Comparison of ENCODE assay signal across 16 cellular contexts in genomic region chr14:101814869-101815268, GRCh38. TPM values are rescaled to one million over a fixed set of nuclear protein-coding genes. Genes with fewer than 3 reads are reported as not detected.
DNase-seq lines count a peak whose midpoint lies in the region; ATAC-seq, FAIRE-seq and TF ChIP-seq lines count a peak whose summit lies in the region.
"Had no signal": no experiment of that assay in that cellular context is flagged by ENCODE, and none has a peak within 500 bp of the region (broad histone marks: within the 10 kb centered on the region; RNA-seq: fewer than 3 reads in every experiment).

No MANE protein-coding gene starts in this region.

- H3K79me2 ChIP-seq in KMS-11 (ENCODE audit: insufficient read depth, low read depth) (peaks cover 95% of the 10 kb centered on the region), K562 (ENCODE audit: control insufficient read depth, insufficient read depth, low read length) (peaks cover 98% of the 10 kb centered on the region)

- H3K27ac ChIP-seq in BLaER1 (peak overlapping the region; percentile 96), KMS-11 (0 out of 2 replicates have a peak overlapping the region, but pooled peaks have one; percentile 5), K562 (ENCODE audit: extremely low read depth, low read depth, low read length) (peak overlapping the region; percentile 48; the same call in 1 of the 3 replicates), uterus (peak overlapping the region in 1 of 2 donors; percentile 100)

- H3K4me1 Mint-ChIP-seq in natural killer cell: peaks cover 90% of the 10 kb centered on the region in 2 donors

- POLR2A ChIA-PET in K562 (lab: Yijun Ruan, JAX): interaction anchor here (0.8 to 3.7 kb wide), 3 partner anchors 11 to 105 kb away, joined by 3 to 11 read pairs (median 4); no protein-coding TSS in a partner anchor

- no peak for FAIRE-seq in K562 (lab: Jason Lieb, UNC)
- FAIRE-seq: HTR-8/SVneo had no signal

- CTCF ChIA-PET in K562 (lab: Yijun Ruan, JAX; ENCODE audit: low intra/inter-chr PET ratio): no interaction called here

- H3K27me3 ChIP-seq in BLaER1 (no peaks in the 10 kb centered on the region), KMS-11 (ENCODE audit: insufficient read depth, low read depth) (no peaks in the 10 kb centered on the region), K562 (ENCODE audit: control insufficient read depth in 2 of 2, insufficient read depth in 2 of 2, low read length in 2 of 2) (no peaks in the 10 kb centered on the region), uterus (no peaks in the 10 kb centered on the region)
- H3K27me3 ChIP-seq: thyroid gland had no signal

- H3K9me1 ChIP-seq in K562 (ENCODE audit: control insufficient read depth, insufficient read depth, low read length): peaks cover 11% of the 10 kb centered on the region

- no peaks in the 10 kb centered on the region for H3K9me3 Mint-ChIP-seq in natural killer cell

- H3K36me3 Mint-ChIP-seq in natural killer cell: peaks cover 6% of the 10 kb centered on the region

- no peak for TF ChIP-seq EP300 in K562 (IDR thresholded peaks at IDR 0.05; ENCODE audit: low read length)

- peak overlapping the region; percentile 97 to 99 for H3K27ac Mint-ChIP-seq in natural killer cell

- peaks cover 86% of the 10 kb centered on the region for H3K4me1 ChIP-seq in BLaER1
- peaks cover 56% of the 10 kb centered on the region for H3K4me1 ChIP-seq in KMS-11 (ENCODE audit: low read depth, poor library complexity, severe bottlenecking)
- H3K4me1 ChIP-seq in K562 (replicated peaks in 1 of 2; ENCODE audit: control insufficient read depth in 2 of 2, insufficient read depth in 2 of 2, low read length in 2 of 2): peaks cover 6 to 52% of the 10 kb centered on the region in 2 experiments
- peaks cover 0 to 13% of the 10 kb centered on the region in 2 donors for H3K4me1 ChIP-seq in uterus

- H3K4me3 Mint-ChIP-seq in natural killer cell: peak overlapping the region; percentile 72

- in situ Hi-C loops in K562 (cut with MboI): no loop called here

- intact Hi-C loops in K562 (cut with micrococcal nuclease) (no loop called here), natural killer cell (cut with micrococcal nuclease) (no loop called here), uterus (cut with DNase I; ENCODE audit: low total_unique reads) (no loop called here)

- H3K36me3 ChIP-seq in BLaER1 (peaks cover 75% of the 10 kb centered on the region), KMS-11 (ENCODE audit: insufficient read depth) (no peaks in the 10 kb centered on the region), K562 (ENCODE audit: control insufficient read depth, insufficient read depth, low read length) (peaks cover 72% of the 10 kb centered on the region), uterus (no peaks in the 10 kb centered on the region)
- H3K36me3 ChIP-seq: prostate gland, thyroid gland had no signal

- H4K20me1 ChIP-seq in BLaER1: peaks cover 72% of the 10 kb centered on the region
- H4K20me1 ChIP-seq in KMS-11 (ENCODE audit: insufficient read depth): 0 out of 2 replicates have a peak, but pooled peaks cover 4% of the 10 kb centered on the region
- H4K20me1 ChIP-seq in K562 (replicated peaks; ENCODE audit: control insufficient read depth, insufficient read depth, low read length): peaks cover 8% of the 10 kb centered on the region; the same call in 1 of the 2 replicates

- no peak overlapping the region for H2AFZ ChIP-seq in KMS-11 (ENCODE audit: low read depth)
- H2AFZ ChIP-seq in K562 (ENCODE audit: low read depth, low read length): no peak overlapping the region

- 63% methylated on average over 5 of the region's 5 CpGs for WGBS in K562 (ENCODE audit: insufficient coverage, low coverage, missing lambda C conversion rate)

- H3K4me2 ChIP-seq in BLaER1: peak overlapping the region; percentile 99
- H3K4me2 ChIP-seq in KMS-11: no peak overlapping the region
- peak overlapping the region; percentile 22; the same call in 1 of the 2 replicates for H3K4me2 ChIP-seq in K562 (ENCODE audit: insufficient read depth, low read length)

- TF ChIP-seq POLR2A in K562 (conservative IDR thresholded peaks at IDR 0.05) (no peak), uterus (IDR thresholded peaks at IDR 0.05) (no peak)

- DNase-seq in K562 (ENCODE audit: extremely low read depth in 1 of 4, low spot score in 3 of 4): no peak
- DNase-seq in natural killer cell: no peak
- no peak for DNase-seq in amniotic stem cell (lab: John Stamatoyannopoulos, UW)
- no peak for DNase-seq in uterus
- DNase-seq in GM19238 (ENCODE audit: insufficient read length, low spot score): no peak
- DNase-seq: C1 segment of cervical spinal cord, cortex of kidney, glutamatergic neuron, lower lobe of right lung, NCI-H146, thyroid gland had no signal

- BruUV-seq in K562 (replicated peaks; lab: Mats Ljungman, UMichigan): no TSS peak

- H3K4me3 ChIP-seq in BLaER1 (peak overlapping the region; percentile 33), KMS-11 (IDR thresholded peaks at IDR 0.05; ENCODE audit: insufficient read depth, low read depth, low read length) (no peak overlapping the region), K562 (no peak overlapping the region), uterus (no peak overlapping the region)
- H3K4me3 ChIP-seq: lower lobe of right lung, prostate gland, thyroid gland had no signal

- H3K9me3 ChIP-seq in BLaER1 (no peaks in the 10 kb centered on the region), K562 (replicated peaks; ENCODE audit: control insufficient read depth, insufficient read depth, low read depth, low read length) (no peaks in the 10 kb centered on the region), uterus (no peaks in the 10 kb centered on the region)
- H3K9me3 ChIP-seq: lower lobe of right lung, prostate gland, thyroid gland had no signal

- H3K27me3 Mint-ChIP-seq in natural killer cell (ENCODE audit: low read depth in 2 of 2): no peaks in the 10 kb centered on the region

- no peak; the same call in 2 of the 3 replicates for ATAC-seq in K562
- no peak for ATAC-seq in natural killer cell
- no peak for ATAC-seq in HG03139 (IDR thresholded peaks at IDR 0.05; ENCODE audit: unreplicated experiment)
- ATAC-seq: lower lobe of right lung had no signal

- TF ChIP-seq CTCF in KMS-11 (conservative IDR thresholded peaks at IDR 0.05; ENCODE audit: low read depth, low read length) (no peak), K562 (IDR thresholded peaks at IDR 0.05 in 2 of 3, conservative IDR thresholded peaks at IDR 0.05 in 1 of 3; ENCODE audit: insufficient read depth in 2 of 3, low read depth in 1 of 3, low read length in 3 of 3) (no peak), natural killer cell (IDR thresholded peaks at IDR 0.05) (no peak), uterus (IDR thresholded peaks at IDR 0.05) (no peak)

- no peak for TF ChIP-seq RAD21 in K562 (CRISPR knock-in tag; conservative IDR thresholded peaks at IDR 0.05 in 1 of 2, IDR thresholded peaks at IDR 0.05 in 1 of 2)

- H3K9ac ChIP-seq in BLaER1 (peak overlapping the region; percentile 64), KMS-11 (no peak overlapping the region), K562 (ENCODE audit: insufficient read depth in 1 of 2, low read depth in 2 of 2, low read length in 2 of 2) (peak overlapping the region in 1 of 2 experiments; percentile 82; a peak in 2 of 4 replicates)

TF ChIP-seq in K562, 482 proteins besides CTCF, POLR2A, EP300 and RAD21 (continues in another document):
- no peak for TF ChIP-seq ILF3 (IDR thresholded peaks at IDR 0.05; ENCODE audit: borderline replicate concordance)
- TF ChIP-seq ZBED1 (IDR thresholded peaks at IDR 0.05): no peak
- no peak for TF ChIP-seq DACH1 (IDR thresholded peaks at IDR 0.05; ENCODE audit: partially characterized antibody)
- TF ChIP-seq, protein P1, sequence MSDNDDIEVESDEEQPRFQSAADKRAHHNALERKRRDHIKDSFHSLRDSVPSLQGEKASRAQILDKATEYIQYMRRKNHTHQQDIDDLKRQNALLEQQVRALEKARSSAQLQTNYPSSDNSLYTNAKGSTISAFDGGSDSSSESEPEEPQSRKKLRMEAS (CRISPR knock-in tag; IDR thresholded peaks at IDR 0.05): no peak
- no peak for TF ChIP-seq SFPQ (IDR thresholded peaks at IDR 0.05; ENCODE audit: low read depth, low read length)
- TF ChIP-seq NBN (IDR thresholded peaks at IDR 0.05; ENCODE audit: low read depth): no peak
- no peak for TF ChIP-seq SMAD1 (IDR thresholded peaks at IDR 0.05; ENCODE audit: low read depth, low read length, partially characterized antibody)
- no peak for TF ChIP-seq ZBTB17 (CRISPR knock-in tag; IDR thresholded peaks at IDR 0.05)

RNA-seq across cellular contexts. Expression of gene PPP2R5C, which starts 53.4 kb away (rescaled TPM):
- 275 and 554 TPM in 2 replicates for total RNA-seq in K562 (2011; cell fraction: chromatin; rRNA removed; ENCODE audit: low replicate concordance)
- total RNA-seq in K562 (2011; cell fraction: nucleolus; rRNA removed): 143 and 198 TPM in 2 replicates
- total RNA-seq in K562 (2011; cell fraction: nucleoplasm; rRNA removed): 367 and 537 TPM in 2 replicates
- 263 and 295 TPM in 2 replicates for total RNA-seq in K562 (2014; rRNA removed)
- 395 and 448 TPM in 2 replicates for total RNA-seq in K562 (2014; rRNA removed; fragmentation: Illumina TruSeq; extraction: Trizol)
- total RNA-seq in K562 (2015; rRNA removed; fragmentation: Illumina TruSeq; extraction: Trizol): 284 and 309 TPM in 2 replicates
- total RNA-seq in K562 (2021): 395 and 398 TPM in 2 replicates
- polyA plus RNA-seq in K562 (2011; rRNA removed): 266 and 328 TPM in 2 replicates
- 100 and 189 TPM in 2 replicates for polyA plus RNA-seq in K562 (2011; cell fraction: cytosol; rRNA removed)
- 140 and 172 TPM in 2 replicates for polyA plus RNA-seq in K562 (2011; cell fraction: nucleus; rRNA removed)
- polyA plus RNA-seq in K562 (2012): 237 and 317 TPM in 2 replicates
- 383 and 443 TPM in 2 replicates for polyA plus RNA-seq in K562 (2014; fragmentation: Illumina TruSeq; extraction: Trizol)
- 100 to 1,000 TPM; 517 to 617 TPM for polyA plus RNA-seq in K562 (2014; fragmentation: Nextera tagmentation; extraction: Ambion mirVana)
- polyA plus RNA-seq in K562 (2014; rRNA removed): 284 and 315 TPM in 2 replicates
- 312 and 332 TPM in 2 replicates for polyA minus RNA-seq in K562 (2011; rRNA and poly(A)+ RNA removed)
- polyA minus RNA-seq in K562 (2011; cell fraction: cytosol; rRNA and poly(A)+ RNA removed): 118 and 128 TPM in 2 replicates
- polyA minus RNA-seq in K562 (2011; cell fraction: nucleus; rRNA and poly(A)+ RNA removed): 87.6 and 141 TPM in 2 replicates
- total RNA-seq in natural killer cell: 100 to 1,000 TPM; 716 to 779 (median 736) TPM
- total RNA-seq in uterus: 100 to 1,000 TPM; 143 to 171 (median 169) TPM
